In genomic region chr1:59066231-59066630, GRCh38 we compare ENCODE assay signal across 2 cellular contexts.
TF ChIP-seq lines count a peak whose summit lies in the region.

No MANE protein-coding gene starts in this region.

TF ChIP-seq in GM23338, 12 proteins besides CTCF, POLR2A, EP300 and RAD21:
- no peak for TF ChIP-seq ZNF462 (CRISPR knock-in tag; IDR thresholded peaks at IDR 0.05)
- TF ChIP-seq POLR2AphosphoS5 (IDR thresholded peaks at IDR 0.05; ENCODE audit: low read depth) = no peak
- TF ChIP-seq EZH2phosphoT487 (IDR thresholded peaks at IDR 0.05; ENCODE audit: unreplicated experiment) = no peak

TF ChIP-seq in WTC11, 78 proteins besides CTCF, POLR2A, EP300 and RAD21 (continued from another document):
- no peak for TF ChIP-seq PREB (CRISPR knock-in tag; IDR thresholded peaks at IDR 0.05; ENCODE audit: borderline replicate concordance)
- TF ChIP-seq GRHL2 (CRISPR knock-in tag; IDR thresholded peaks at IDR 0.05; ENCODE audit: insufficient replicate concordance, severe bottlenecking) = no peak
